In genomic region chr1:6088956-6089355, GRCh38 we compare ENCODE assay signal across 26 cellular contexts.
"Had no signal": no experiment of that assay in that cellular context is flagged by ENCODE, and none has a peak within 500 bp of the region (broad histone marks: within the 10 kb centered on the region; RNA-seq: fewer than 3 reads in every experiment).

No MANE protein-coding gene starts in this region.

- H3K36me3 Mint-ChIP-seq: mesothelial cell of epicardium had no signal

- ATAC-seq: effector memory CD8-positive, alpha-beta T cell; esophagus mucosa; gastrocnemius medialis; left cardiac atrium; left lung; left ventricle myocardium superior; lower lobe of right lung; mucosa of descending colon had no signal

- FAIRE-seq: endometrium, islet of Langerhans, keratinocyte had no signal

- H3K4me2 ChIP-seq: hepatocyte had no signal

- H3K9me3 ChIP-seq: esophagus squamous epithelium, gastrocnemius medialis, left lung, lower lobe of right lung, mucosa of descending colon had no signal

- DNase-seq: cerebellar nuclear complex; effector CD8-positive, alpha-beta T cell; effector memory CD8-positive, alpha-beta T cell; endodermal cell; erythroblast; esophagus squamous epithelium; foreskin fibroblast; foreskin melanocyte; gastrocnemius medialis; glutamatergic neuron; hypothalamus; left cardiac atrium; left lung; left ventricle myocardium superior; lower lobe of right lung; mesenchymal stem cell; mucosa of descending colon had no signal

- H3K27me3 ChIP-seq: esophagus squamous epithelium, hepatocyte, left lung had no signal

- H3K4me3 ChIP-seq: coronary artery, esophagus squamous epithelium, gastrocnemius medialis, hepatocyte, left lung, lower lobe of right lung, mucosa of descending colon had no signal

- H3K4me3 Mint-ChIP-seq: dendritic cell treated with granulocyte-macrophage colony-stimulating factor and Interleukin-4, amounts not matched to agents 40 ng/mL and 50 ng/mL, for 4 days; effector memory CD8-positive, alpha-beta T cell; endodermal cell; mesothelial cell of epicardium had no signal

- H3K27me3 Mint-ChIP-seq: dendritic cell treated with granulocyte-macrophage colony-stimulating factor and Interleukin-4, amounts not matched to agents 40 ng/mL and 50 ng/mL, for 4 days; effector memory CD8-positive, alpha-beta T cell had no signal

- H3K4me1 Mint-ChIP-seq: endodermal cell had no signal

- H3K36me3 ChIP-seq: esophagus squamous epithelium, gastrocnemius medialis had no signal

- H3K27ac ChIP-seq: coronary artery, epithelial cell of prostate, esophagus squamous epithelium, gastrocnemius medialis, hepatocyte, left lung, lower lobe of right lung had no signal

- H2AFZ ChIP-seq: hepatocyte had no signal

- H3K27ac Mint-ChIP-seq: dendritic cell treated with granulocyte-macrophage colony-stimulating factor and Interleukin-4, amounts not matched to agents 40 ng/mL and 50 ng/mL, for 4 days; effector memory CD8-positive, alpha-beta T cell; endodermal cell; mesothelial cell of epicardium had no signal

- H3K79me2 ChIP-seq: hepatocyte had no signal

- H3K9me3 Mint-ChIP-seq: dendritic cell treated with granulocyte-macrophage colony-stimulating factor and Interleukin-4, amounts not matched to agents 40 ng/mL and 50 ng/mL, for 4 days; effector memory CD8-positive, alpha-beta T cell; endodermal cell; mesothelial cell of epicardium had no signal

- H3K4me1 ChIP-seq: gastrocnemius medialis, left lung, lower lobe of right lung had no signal
